9 cellular contexts compared by ENCODE assay signal in the genomic region with DNA sequence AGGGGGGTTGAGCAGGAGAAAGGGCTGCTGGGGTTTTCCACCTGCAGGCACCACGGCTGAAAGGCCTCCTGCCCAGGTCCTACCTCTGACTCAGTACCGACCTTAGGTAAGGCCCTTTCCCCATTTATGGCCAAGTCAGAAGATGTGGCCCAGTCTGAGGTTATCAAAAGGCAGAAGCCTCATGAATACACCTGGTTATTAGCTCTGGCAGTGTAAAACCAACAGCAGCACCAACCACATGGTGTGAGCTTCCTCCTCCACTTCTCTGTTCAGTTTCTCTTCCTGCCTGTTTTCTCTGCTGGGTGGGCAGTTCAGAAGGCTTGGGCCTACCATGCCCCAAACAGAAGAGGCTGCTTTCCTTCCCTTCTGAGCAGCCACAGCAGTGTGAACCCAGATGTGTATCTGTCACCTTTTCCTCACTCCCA.
DNase-seq lines count a peak whose midpoint lies in the region; ATAC-seq and TF ChIP-seq lines count a peak whose summit lies in the region.
"Had no signal": no experiment of that assay in that cellular context is flagged by ENCODE, and none has a peak within 500 bp of the region (broad histone marks: within the 10 kb centered on the region; RNA-seq: fewer than 3 reads in every experiment).

No MANE protein-coding gene starts in this region.

- H3K27me3 ChIP-seq in upper lobe of right lung, result no peaks in the 10 kb centered on the region
- no peaks in the 10 kb centered on the region for H3K27me3 ChIP-seq in gastrocnemius medialis
- H3K27me3 ChIP-seq: foreskin keratinocyte had no signal

- H3K27ac ChIP-seq in upper lobe of right lung (no peak overlapping the region), gastrocnemius medialis (no peak overlapping the region)
- H3K27ac ChIP-seq: foreskin keratinocyte had no signal

- TF ChIP-seq CTCF in upper lobe of right lung (IDR thresholded peaks at IDR 0.05), result no peak
- no peak for TF ChIP-seq CTCF in gastrocnemius medialis (IDR thresholded peaks at IDR 0.05 in 4 of 5, conservative IDR thresholded peaks at IDR 0.05 in 1 of 5)

- H3K4me3 Mint-ChIP-seq in activated naive CD4-positive, alpha-beta T cell treated with anti-CD3 and anti-CD28 coated beads, Interleukin-2, amount 50 U/mL, for 24 hours, result no peak overlapping the region
- H3K4me3 Mint-ChIP-seq in activated naive CD4-positive, alpha-beta T cell treated with anti-CD3 and anti-CD28 coated beads, Interleukin-2, amount 10 ng/mL, durations not matched to agents 7 days and 5 days, result no peak overlapping the region

- no peaks in the 10 kb centered on the region for H3K9me3 Mint-ChIP-seq in activated naive CD4-positive, alpha-beta T cell treated with anti-CD3 and anti-CD28 coated beads, Interleukin-2, amount 50 U/mL, for 24 hours
- no peaks in the 10 kb centered on the region for H3K9me3 Mint-ChIP-seq in activated naive CD4-positive, alpha-beta T cell treated with anti-CD3 and anti-CD28 coated beads, Interleukin-2, amount 10 ng/mL, durations not matched to agents 7 days and 5 days

- peak; percentile 59 for ATAC-seq in HG02884 (IDR thresholded peaks at IDR 0.05; ENCODE audit: unreplicated experiment)
- peak; percentile 56 for ATAC-seq in upper lobe of right lung
- no peak for ATAC-seq in gastrocnemius medialis
- ATAC-seq: foreskin keratinocyte had no signal

- no peak for TF ChIP-seq POLR2A in gastrocnemius medialis (IDR thresholded peaks at IDR 0.05)

- H3K27me3 Mint-ChIP-seq in activated naive CD4-positive, alpha-beta T cell treated with anti-CD3 and anti-CD28 coated beads, Interleukin-2, amount 50 U/mL, for 24 hours, result no peaks in the 10 kb centered on the region
- H3K27me3 Mint-ChIP-seq in activated naive CD4-positive, alpha-beta T cell treated with anti-CD3 and anti-CD28 coated beads, Interleukin-2, amount 10 ng/mL, durations not matched to agents 7 days and 5 days, result peaks cover 20% of the 10 kb centered on the region

- peak overlapping the region; percentile 39 for H3K27ac Mint-ChIP-seq in activated naive CD4-positive, alpha-beta T cell treated with anti-CD3 and anti-CD28 coated beads, Interleukin-2, amount 50 U/mL, for 24 hours
- H3K27ac Mint-ChIP-seq in activated naive CD4-positive, alpha-beta T cell treated with anti-CD3 and anti-CD28 coated beads, Interleukin-2, amount 10 ng/mL, durations not matched to agents 7 days and 5 days, result no peak overlapping the region

- CTCF ChIA-PET in activated naive CD4-positive, alpha-beta T cell treated with anti-CD3 and anti-CD28 coated beads, Interleukin-2, amount 10 ng/mL, durations not matched to agents 7 days and 5 days (lab: Charles Lee), result no interaction called here

- H3K4me3 ChIP-seq in upper lobe of right lung (no peak overlapping the region), gastrocnemius medialis (no peak overlapping the region)

- no peak for DNase-seq in activated naive CD4-positive, alpha-beta T cell treated with anti-CD3 and anti-CD28 coated beads, Interleukin-2, amount 10 ng/mL, durations not matched to agents 7 days and 5 days
- peak; percentile 44 for DNase-seq in NOMO-1 treated with DMSO at 0.1 percent for 48 hours (lab: John Stamatoyannopoulos, UW; ENCODE audit: unreplicated experiment)
- no peak for DNase-seq in upper lobe of right lung
- DNase-seq in gastrocnemius medialis, result no peak
- no peak for DNase-seq in putamen (ENCODE audit: low spot score)
- no peak for DNase-seq in activated effector memory CD4-positive, alpha-beta T cell treated with anti-CD3 and anti-CD28 coated beads, Interleukin-2, amount 50 U/mL, for 16 hours
- DNase-seq: foreskin keratinocyte had no signal

- H3K36me3 ChIP-seq in upper lobe of right lung (no peaks in the 10 kb centered on the region), gastrocnemius medialis (no peaks in the 10 kb centered on the region)

- H3K4me1 Mint-ChIP-seq in activated naive CD4-positive, alpha-beta T cell treated with anti-CD3 and anti-CD28 coated beads, Interleukin-2, amount 50 U/mL, for 24 hours, result peaks cover 28% of the 10 kb centered on the region
- peaks cover 32% of the 10 kb centered on the region for H3K4me1 Mint-ChIP-seq in activated naive CD4-positive, alpha-beta T cell treated with anti-CD3 and anti-CD28 coated beads, Interleukin-2, amount 10 ng/mL, durations not matched to agents 7 days and 5 days

- in situ Hi-C loops in gastrocnemius medialis (cut with MboI; ENCODE audit: low sequenced_read_pairs in 4 of 4), result no loop called here

- no peaks in the 10 kb centered on the region for H3K9me3 ChIP-seq in upper lobe of right lung
- H3K9me3 ChIP-seq in gastrocnemius medialis, result no peaks in the 10 kb centered on the region

- H3K4me1 ChIP-seq in upper lobe of right lung, result peaks cover 10% of the 10 kb centered on the region
- H3K4me1 ChIP-seq in gastrocnemius medialis, result no peaks in the 10 kb centered on the region
- H3K4me1 ChIP-seq: foreskin keratinocyte had no signal

- H3K36me3 Mint-ChIP-seq in activated naive CD4-positive, alpha-beta T cell treated with anti-CD3 and anti-CD28 coated beads, Interleukin-2, amount 50 U/mL, for 24 hours, result no peaks in the 10 kb centered on the region
- no peaks in the 10 kb centered on the region for H3K36me3 Mint-ChIP-seq in activated naive CD4-positive, alpha-beta T cell treated with anti-CD3 and anti-CD28 coated beads, Interleukin-2, amount 10 ng/mL, durations not matched to agents 7 days and 5 days

- intact Hi-C loops in upper lobe of right lung (cut with DNase I), result no loop called here
- intact Hi-C loops in gastrocnemius medialis (cut with DNase I; ENCODE audit: low total_unique reads), result no loop called here

Comparison
In these comparisons a context has a peak if more than half of its experiments do, and no peak if none do; other contexts are left out.
1. ATAC-seq: peak in HG02884 (single experiment) and upper lobe of right lung (single experiment); none in gastrocnemius medialis (0 of 2).